ENCODE assay signal across 1 cellular context in the genomic region with DNA sequence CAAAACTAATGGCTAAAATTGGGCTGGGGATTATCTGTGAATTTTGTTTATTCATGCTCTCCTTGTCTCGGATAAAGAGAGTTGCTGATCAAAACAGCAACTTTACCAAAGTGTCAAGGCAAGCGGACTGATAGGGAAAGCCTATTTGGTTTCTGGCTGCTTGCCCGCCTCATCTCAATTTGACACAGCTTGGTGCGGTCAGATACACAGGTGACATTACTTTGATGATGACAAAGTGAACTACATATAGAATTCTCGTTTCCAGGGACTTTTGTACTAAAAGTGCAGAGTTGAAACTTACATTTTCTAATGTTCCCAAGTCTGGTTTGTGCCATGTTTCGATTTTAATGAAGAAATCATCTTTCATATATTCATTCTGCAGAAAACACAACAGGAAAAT.
TF ChIP-seq lines count a peak whose summit lies in the region.

No MANE protein-coding gene starts in this region.

TF ChIP-seq in WTC11, 78 proteins besides CTCF, POLR2A, EP300 and RAD21 (continued from another document):
- TF ChIP-seq, protein P1, sequence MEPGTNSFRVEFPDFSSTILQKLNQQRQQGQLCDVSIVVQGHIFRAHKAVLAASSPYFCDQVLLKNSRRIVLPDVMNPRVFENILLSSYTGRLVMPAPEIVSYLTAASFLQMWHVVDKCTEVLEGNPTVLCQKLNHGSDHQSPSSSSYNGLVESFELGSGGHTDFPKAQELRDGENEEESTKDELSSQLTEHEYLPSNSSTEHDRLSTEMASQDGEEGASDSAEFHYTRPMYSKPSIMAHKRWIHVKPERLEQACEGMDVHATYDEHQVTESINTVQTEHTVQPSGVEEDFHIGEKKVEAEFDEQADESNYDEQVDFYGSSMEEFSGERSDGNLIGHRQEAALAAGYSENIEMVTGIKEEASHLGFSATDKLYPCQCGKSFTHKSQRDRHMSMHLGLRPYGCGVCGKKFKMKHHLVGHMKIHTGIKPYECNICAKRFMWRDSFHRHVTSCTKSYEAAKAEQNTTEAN (CRISPR knock-in tag; IDR thresholded peaks at IDR 0.05), result no peak
- TF ChIP-seq, protein P2, sequence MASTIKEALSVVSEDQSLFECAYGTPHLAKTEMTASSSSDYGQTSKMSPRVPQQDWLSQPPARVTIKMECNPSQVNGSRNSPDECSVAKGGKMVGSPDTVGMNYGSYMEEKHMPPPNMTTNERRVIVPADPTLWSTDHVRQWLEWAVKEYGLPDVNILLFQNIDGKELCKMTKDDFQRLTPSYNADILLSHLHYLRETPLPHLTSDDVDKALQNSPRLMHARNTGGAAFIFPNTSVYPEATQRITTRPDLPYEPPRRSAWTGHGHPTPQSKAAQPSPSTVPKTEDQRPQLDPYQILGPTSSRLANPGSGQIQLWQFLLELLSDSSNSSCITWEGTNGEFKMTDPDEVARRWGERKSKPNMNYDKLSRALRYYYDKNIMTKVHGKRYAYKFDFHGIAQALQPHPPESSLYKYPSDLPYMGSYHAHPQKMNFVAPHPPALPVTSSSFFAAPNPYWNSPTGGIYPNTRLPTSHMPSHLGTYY (CRISPR knock-in tag; IDR thresholded peaks at IDR 0.05), result no peak
- no peak for TF ChIP-seq RELA (CRISPR knock-in tag; IDR thresholded peaks at IDR 0.05; ENCODE audit: borderline replicate concordance)
- TF ChIP-seq, protein P3, sequence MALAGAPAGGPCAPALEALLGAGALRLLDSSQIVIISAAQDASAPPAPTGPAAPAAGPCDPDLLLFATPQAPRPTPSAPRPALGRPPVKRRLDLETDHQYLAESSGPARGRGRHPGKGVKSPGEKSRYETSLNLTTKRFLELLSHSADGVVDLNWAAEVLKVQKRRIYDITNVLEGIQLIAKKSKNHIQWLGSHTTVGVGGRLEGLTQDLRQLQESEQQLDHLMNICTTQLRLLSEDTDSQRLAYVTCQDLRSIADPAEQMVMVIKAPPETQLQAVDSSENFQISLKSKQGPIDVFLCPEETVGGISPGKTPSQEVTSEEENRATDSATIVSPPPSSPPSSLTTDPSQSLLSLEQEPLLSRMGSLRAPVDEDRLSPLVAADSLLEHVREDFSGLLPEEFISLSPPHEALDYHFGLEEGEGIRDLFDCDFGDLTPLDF (CRISPR knock-in tag; IDR thresholded peaks at IDR 0.05), result no peak
- TF ChIP-seq NR3C1 (CRISPR knock-in tag; conservative IDR thresholded peaks at IDR 0.05; ENCODE audit: low read depth), result no peak
